Comparison of ENCODE assay signal across 8 cellular contexts in genomic region chr4:14254252-14254651, GRCh38.
DNase-seq lines count a peak whose midpoint lies in the region; ATAC-seq, FAIRE-seq and TF ChIP-seq lines count a peak whose summit lies in the region.

No MANE protein-coding gene starts in this region.

- H3K27ac Mint-ChIP-seq in CD4-positive, alpha-beta memory T cell = no peak overlapping the region

- H3K4me3 ChIP-seq in AG04449 (ENCODE audit: low read depth, low read length) = no peak overlapping the region
- H3K4me3 ChIP-seq in adrenal gland = no peak overlapping the region
- H3K4me3 ChIP-seq in kidney (ENCODE audit: low read length in 2 of 2) = no peak overlapping the region
- H3K4me3 ChIP-seq in CD4-positive, alpha-beta memory T cell (ENCODE audit: low read length in 2 of 2) = no peak overlapping the region

- H3K27me3 Mint-ChIP-seq in CD4-positive, alpha-beta memory T cell = no peaks in the 10 kb centered on the region

- peak; percentile 95 for ATAC-seq in HG03280 (IDR thresholded peaks at IDR 0.05; ENCODE audit: unreplicated experiment)
- no peak for ATAC-seq in GM21447 (IDR thresholded peaks at IDR 0.05; ENCODE audit: unreplicated experiment)

- no peak overlapping the region for H3K4me3 Mint-ChIP-seq in CD4-positive, alpha-beta memory T cell

- H3K4me1 Mint-ChIP-seq in CD4-positive, alpha-beta memory T cell = no peaks in the 10 kb centered on the region

- intact Hi-C loops in adrenal gland (cut with DNase I) = no loop called here
- intact Hi-C loops in kidney (cut with DNase I) = no loop called here
- intact Hi-C loops in CD4-positive, alpha-beta memory T cell (cut with micrococcal nuclease) = loop anchor here (2.0 kb wide), 1 partner anchor 597 kb away; no protein-coding TSS in a partner anchor

- DNase-seq in AG04449 (ENCODE audit: low read depth, low spot score) = no peak
- DNase-seq in GM12892 (ENCODE audit: insufficient read length) = no peak
- peak; percentile 35 to 83 (median 57) for DNase-seq in adrenal gland
- peak; percentile 33 for DNase-seq in kidney
- peak; percentile 43 for DNase-seq in ureter (ENCODE audit: low spot score)
- no peak for DNase-seq in CD4-positive, alpha-beta memory T cell

- no peaks in the 10 kb centered on the region for H3K27me3 ChIP-seq in adrenal gland
- no peaks in the 10 kb centered on the region for H3K27me3 ChIP-seq in CD4-positive, alpha-beta memory T cell (ENCODE audit: insufficient read depth, low read length)

- FAIRE-seq in GM12892 (lab: Jason Lieb, UNC) (peak; percentile 76), kidney (lab: Jason Lieb, UNC) (no peak)

- no peaks in the 10 kb centered on the region for H3K36me3 ChIP-seq in adrenal gland (replicated peaks in 1 of 2)
- no peaks in the 10 kb centered on the region for H3K36me3 ChIP-seq in kidney (ENCODE audit: control insufficient read depth in 1 of 2, insufficient read depth in 2 of 2, low read length in 2 of 2)
- H3K36me3 ChIP-seq in CD4-positive, alpha-beta memory T cell (ENCODE audit: insufficient read depth, low read length) = no peaks in the 10 kb centered on the region

- peaks cover 0 to 3% (median 0%) of the 10 kb centered on the region in 8 donors for H3K9me3 Mint-ChIP-seq in CD4-positive, alpha-beta memory T cell

- H3K36me3 Mint-ChIP-seq in CD4-positive, alpha-beta memory T cell = no peaks in the 10 kb centered on the region

- H3K9me3 ChIP-seq in adrenal gland (replicated peaks in 1 of 3) = no peaks in the 10 kb centered on the region
- H3K9me3 ChIP-seq in kidney (ENCODE audit: control insufficient read depth in 1 of 2, low read length in 2 of 2) = no peaks in the 10 kb centered on the region
- no peaks in the 10 kb centered on the region for H3K9me3 ChIP-seq in CD4-positive, alpha-beta memory T cell (ENCODE audit: control insufficient read depth in 1 of 2, low read length in 2 of 2)

- 80 to 82% (median 81%) methylated on average over 4 of the region's 4 CpGs for WGBS in adrenal gland, 4 donors

- POLR2A ChIA-PET in AG04449 (lab: Yijun Ruan, JAX) = no interaction called here
- POLR2A ChIA-PET in CD4-positive, alpha-beta memory T cell (lab: Charles Lee; ENCODE audit: partially characterized antibody) = no interaction called here

- H3K27ac ChIP-seq in adrenal gland (no peak overlapping the region), kidney (ENCODE audit: low read depth in 2 of 2, low read length in 2 of 2) (no peak overlapping the region)
- H3K27ac ChIP-seq in CD4-positive, alpha-beta memory T cell (ENCODE audit: low read depth, low read length) = no peak overlapping the region

- TF ChIP-seq CTCF in AG04449 (IDR thresholded peaks at IDR 0.05; ENCODE audit: insufficient read depth, low read length, missing control alignments) = peak; percentile 53
- TF ChIP-seq CTCF in adrenal gland (IDR thresholded peaks at IDR 0.05) = peak; percentile 49 to 80 (median 64)
- peak; percentile 49 for TF ChIP-seq CTCF in kidney (IDR thresholded peaks at IDR 0.05; ENCODE audit: borderline replicate concordance, extremely low read depth, insufficient read depth)

- CTCF ChIA-PET in AG04449 (lab: Yijun Ruan, JAX) = no interaction called here
- CTCF ChIA-PET in CD4-positive, alpha-beta memory T cell (lab: Charles Lee; ENCODE audit: partially characterized antibody) = no interaction called here

- TF ChIP-seq POLR2A in GM12892 (IDR thresholded peaks at IDR 0.05; ENCODE audit: low read depth, low read length) (no peak), adrenal gland (IDR thresholded peaks at IDR 0.05) (no peak)

- no peak overlapping the region for H3K9ac ChIP-seq in kidney (ENCODE audit: low read length in 2 of 2)

- H3K4me1 ChIP-seq in adrenal gland (replicated peaks in 1 of 2) (no peaks in the 10 kb centered on the region), kidney (ENCODE audit: control insufficient read depth in 1 of 2, insufficient read depth in 1 of 2, low read depth in 1 of 2, low read length in 2 of 2) (no peaks in the 10 kb centered on the region)
- H3K4me1 ChIP-seq in CD4-positive, alpha-beta memory T cell (ENCODE audit: insufficient read depth, low read length) = no peaks in the 10 kb centered on the region

Comparison
In these comparisons a context has a peak if more than half of its experiments do, and no peak if none do; other contexts are left out.
1. DNase-seq: peak in adrenal gland (7 of 7), kidney (single experiment) and ureter (single experiment); none in AG04449 (single experiment), GM12892 (single experiment) and CD4-positive, alpha-beta memory T cell (0 of 5).
2. Peak in every context shown above with its lines, with median percentiles within 50 percentile points of each other: CTCF ChIP-seq.